In the genomic region with DNA sequence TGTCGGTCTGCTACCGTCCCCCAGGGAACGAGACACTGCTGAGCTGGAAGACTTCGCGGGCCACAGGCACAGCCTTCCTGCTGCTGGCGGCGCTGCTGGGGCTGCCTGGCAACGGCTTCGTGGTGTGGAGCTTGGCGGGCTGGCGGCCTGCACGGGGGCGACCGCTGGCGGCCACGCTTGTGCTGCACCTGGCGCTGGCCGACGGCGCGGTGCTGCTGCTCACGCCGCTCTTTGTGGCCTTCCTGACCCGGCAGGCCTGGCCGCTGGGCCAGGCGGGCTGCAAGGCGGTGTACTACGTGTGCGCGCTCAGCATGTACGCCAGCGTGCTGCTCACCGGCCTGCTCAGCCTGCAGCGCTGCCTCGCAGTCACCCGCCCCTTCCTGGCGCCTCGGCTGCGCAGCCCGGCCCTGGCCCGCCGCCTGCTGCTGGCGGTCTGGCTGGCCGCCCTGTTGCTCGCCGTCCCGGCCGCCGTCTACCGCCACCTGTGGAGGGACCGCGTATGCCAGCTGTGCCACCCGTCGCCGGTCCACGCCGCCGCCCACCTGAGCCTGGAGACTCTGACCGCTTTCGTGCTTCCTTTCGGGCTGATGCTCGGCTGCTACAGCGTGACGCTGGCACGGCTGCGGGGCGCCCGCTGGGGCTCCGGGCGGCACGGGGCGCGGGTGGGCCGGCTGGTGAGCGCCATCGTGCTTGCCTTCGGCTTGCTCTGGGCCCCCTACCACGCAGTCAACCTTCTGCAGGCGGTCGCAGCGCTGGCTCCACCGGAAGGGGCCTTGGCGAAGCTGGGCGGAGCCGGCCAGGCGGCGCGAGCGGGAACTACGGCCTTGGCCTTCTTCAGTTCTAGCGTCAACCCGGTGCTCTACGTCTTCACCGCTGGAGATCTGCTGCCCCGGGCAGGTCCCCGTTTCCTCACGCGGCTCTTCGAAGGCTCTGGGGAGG, we compare ENCODE assay signal across 9 cellular contexts. TPM values are rescaled to one million over a fixed set of nuclear protein-coding genes. Genes with fewer than 3 reads are reported as not detected.
DNase-seq lines count a peak whose midpoint lies in the region; ATAC-seq and TF ChIP-seq lines count a peak whose summit lies in the region.
"Had no signal": no experiment of that assay in that cellular context is flagged by ENCODE, and none has a peak within 500 bp of the region (broad histone marks: within the 10 kb centered on the region; RNA-seq: fewer than 3 reads in every experiment).

A gene with protein sequence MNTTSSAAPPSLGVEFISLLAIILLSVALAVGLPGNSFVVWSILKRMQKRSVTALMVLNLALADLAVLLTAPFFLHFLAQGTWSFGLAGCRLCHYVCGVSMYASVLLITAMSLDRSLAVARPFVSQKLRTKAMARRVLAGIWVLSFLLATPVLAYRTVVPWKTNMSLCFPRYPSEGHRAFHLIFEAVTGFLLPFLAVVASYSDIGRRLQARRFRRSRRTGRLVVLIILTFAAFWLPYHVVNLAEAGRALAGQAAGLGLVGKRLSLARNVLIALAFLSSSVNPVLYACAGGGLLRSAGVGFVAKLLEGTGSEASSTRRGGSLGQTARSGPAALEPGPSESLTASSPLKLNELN (plus strand): TSS at position 837 of the 939 bp plus-strand sequence. CDS start 4,150 bp downstream, outside the sequence.

- no peaks in the 10 kb centered on the region for H3K9me2 ChIP-seq in SK-N-SH

- H3K79me2 ChIP-seq in SK-N-SH (ENCODE audit: insufficient read depth) (no peaks in the 10 kb centered on the region), smooth muscle cell (ENCODE audit: low read depth) (no peaks in the 10 kb centered on the region)

- H4K20me1 ChIP-seq in SK-N-SH (ENCODE audit: insufficient read depth) (no peaks in the 10 kb centered on the region), smooth muscle cell (ENCODE audit: low read depth) (no peaks in the 10 kb centered on the region)

- H3K27me3 ChIP-seq in SK-N-SH (ENCODE audit: insufficient read depth), result no peaks in the 10 kb centered on the region
- H3K27me3 ChIP-seq in RWPE2 (ENCODE audit: insufficient read depth, poor library complexity, severe bottlenecking), result no peaks in the 10 kb centered on the region
- H3K27me3 ChIP-seq in adipocyte (replicated peaks; ENCODE audit: control insufficient read depth, insufficient read depth, low read length), result peaks cover 5% of the 10 kb centered on the region
- H3K27me3 ChIP-seq in right atrium auricular region, result no peaks in the 10 kb centered on the region
- peaks cover 0 to 14% (median 10%) of the 10 kb centered on the region in 3 donors for H3K27me3 ChIP-seq in skeletal muscle tissue (ENCODE audit: control insufficient read depth in 3 of 3, insufficient read depth in 3 of 3, low read length in 3 of 3)
- no peaks in the 10 kb centered on the region for H3K27me3 ChIP-seq in smooth muscle cell (ENCODE audit: low read depth)

- WGBS in SK-N-SH (ENCODE audit: low lambda C conversion rate), result over 99% methylated on average over 37 of the region's 99 CpGs
- WGBS in smooth muscle cell (ENCODE audit: low lambda C conversion rate), result 98% methylated on average over 78 of the region's 99 CpGs

- ATAC-seq in SK-N-SH treated with all-trans-retinoic acid at 6 μM for 48 hours (no peak), HG03060 (IDR thresholded peaks at IDR 0.05; ENCODE audit: low read depth, unreplicated experiment) (peak; percentile 46), RWPE2 (ENCODE audit: low read depth) (peak; percentile 35)

- no peak for TF ChIP-seq EP300 in SK-N-SH (IDR thresholded peaks at IDR 0.05; ENCODE audit: borderline replicate concordance in 1 of 2, low read depth in 1 of 2, low read length in 1 of 2)

- H3K9me3 ChIP-seq in SK-N-SH (no peaks in the 10 kb centered on the region), RWPE2 (ENCODE audit: severe bottlenecking) (no peaks in the 10 kb centered on the region), adipocyte (ENCODE audit: control insufficient read depth, low read length) (no peaks in the 10 kb centered on the region), right atrium auricular region (no peaks in the 10 kb centered on the region), skeletal muscle tissue (ENCODE audit: control insufficient read depth in 3 of 3, low read length in 3 of 3) (peaks cover 0 to 2% (median 0%) of the 10 kb centered on the region in 3 donors), smooth muscle cell (replicated peaks; ENCODE audit: low read depth) (no peaks in the 10 kb centered on the region)

- peaks cover 4% of the 10 kb centered on the region for H3F3A ChIP-seq in SK-N-SH (replicated peaks; ENCODE audit: insufficient read depth)
- no peaks in the 10 kb centered on the region for H3F3A ChIP-seq in smooth muscle cell (ENCODE audit: low read depth)

- H3K9ac ChIP-seq in SK-N-SH (no peak within 1 kb of the TSS), adipocyte (ENCODE audit: low read length) (peak within 1 kb of the TSS; percentile 61), skeletal muscle tissue (ENCODE audit: low read depth in 1 of 3, low read length in 3 of 3) (peak within 1 kb of the TSS; percentile 59 to 80 (median 68)), smooth muscle cell (ENCODE audit: low read depth) (no peak within 1 kb of the TSS)

- H3K4me3 ChIP-seq in SK-N-SH (ENCODE audit: low read depth in 2 of 2, low read length in 1 of 2) (no peak within 1 kb of the TSS), RWPE2 (ENCODE audit: severe bottlenecking) (no peak within 1 kb of the TSS), adipocyte (ENCODE audit: low read length) (peak within 1 kb of the TSS; percentile 68), right atrium auricular region (peak within 1 kb of the TSS; percentile 37 to 64), skeletal muscle tissue (ENCODE audit: low read length in 3 of 3) (peak within 1 kb of the TSS; percentile 71 to 77 (median 73)), smooth muscle cell (no peak within 1 kb of the TSS)

- TF ChIP-seq CTCF in SK-N-SH (IDR thresholded peaks at IDR 0.05) (no peak), RWPE2 (IDR thresholded peaks at IDR 0.05; ENCODE audit: poor library complexity, severe bottlenecking) (peak; percentile 34), right atrium auricular region (IDR thresholded peaks at IDR 0.05) (peak; percentile 23 to 68), smooth muscle cell (IDR thresholded peaks at IDR 0.05; ENCODE audit: borderline replicate concordance, insufficient read depth, poor library complexity, severe bottlenecking) (no peak)

- no peak within 1 kb of the TSS for H3K27ac ChIP-seq in SK-N-SH (ENCODE audit: low read depth in 2 of 2, low read length in 1 of 2)
- H3K27ac ChIP-seq in RWPE2 (ENCODE audit: poor library complexity, severe bottlenecking), result peak within 1 kb of the TSS; percentile 76
- H3K27ac ChIP-seq in right atrium auricular region, result peak within 1 kb of the TSS; percentile 75 to 86
- H3K27ac ChIP-seq in skeletal muscle tissue (ENCODE audit: low read depth, low read length), result peak within 1 kb of the TSS; percentile 69
- no peak within 1 kb of the TSS for H3K27ac ChIP-seq in smooth muscle cell (ENCODE audit: low read depth)

- peaks cover 6 to 37% of the 10 kb centered on the region in 2 experiments for H3K36me3 ChIP-seq in SK-N-SH (replicated peaks in 1 of 2; ENCODE audit: control insufficient read depth in 1 of 2, insufficient read depth in 2 of 2, low read length in 1 of 2)
- H3K36me3 ChIP-seq in RWPE2 (ENCODE audit: low read depth), result peaks cover 11% of the 10 kb centered on the region
- H3K36me3 ChIP-seq in adipocyte (ENCODE audit: control insufficient read depth, insufficient read depth, low read length, severe bottlenecking), result peaks cover 12% of the 10 kb centered on the region
- peaks cover 14% of the 10 kb centered on the region for H3K36me3 ChIP-seq in right atrium auricular region
- H3K36me3 ChIP-seq in skeletal muscle tissue (ENCODE audit: control insufficient read depth in 3 of 3, insufficient read depth in 3 of 3, low read length in 3 of 3), result peaks cover 12 to 18% (median 16%) of the 10 kb centered on the region in 3 donors
- H3K36me3 ChIP-seq in smooth muscle cell (ENCODE audit: low read depth), result no peaks in the 10 kb centered on the region

- no peak for TF ChIP-seq RAD21 in SK-N-SH (IDR thresholded peaks at IDR 0.05; ENCODE audit: low read length)

- H3K4me2 ChIP-seq in SK-N-SH, result no peak within 1 kb of the TSS
- no peak within 1 kb of the TSS for H3K4me2 ChIP-seq in smooth muscle cell

- no peak for DNase-seq in SK-N-SH
- DNase-seq in RWPE2 (ENCODE audit: low spot score), result no peak
- DNase-seq in adipocyte (ENCODE audit: low read depth), result peak; percentile 55
- no peak for DNase-seq in right atrium auricular region (ENCODE audit: low spot score)
- no peak for DNase-seq in smooth muscle cell (lab: John Stamatoyannopoulos, UW; ENCODE audit: unreplicated experiment)
- DNase-seq: DND-41 had no signal

- no peak within 1 kb of the TSS for H2AFZ ChIP-seq in SK-N-SH (ENCODE audit: low read depth)
- no peak within 1 kb of the TSS for H2AFZ ChIP-seq in smooth muscle cell (ENCODE audit: low read depth)

- CTCF ChIA-PET in SK-N-SH (lab: Yijun Ruan, JAX), result interaction anchor here (1.2 to 6.7 kb wide), 7 partner anchors 12 to 126 kb away, joined by 4 to 115 read pairs (median 9); a partner anchor contains a TSS

- H3K4me1 ChIP-seq in SK-N-SH (ENCODE audit: control insufficient read depth in 1 of 2, insufficient read depth in 2 of 2, low read depth in 1 of 2, low read length in 1 of 2) (peaks cover 0 to 2% of the 10 kb centered on the region in 2 experiments; a peak in 1 of 4 replicates), RWPE2 (ENCODE audit: insufficient read depth, poor library complexity, severe bottlenecking) (peaks cover 25% of the 10 kb centered on the region), adipocyte (ENCODE audit: control insufficient read depth, insufficient read depth, low read length) (peaks cover 22% of the 10 kb centered on the region), right atrium auricular region (peaks cover 0 to 64% of the 10 kb centered on the region in 2 donors), skeletal muscle tissue (ENCODE audit: control insufficient read depth in 3 of 3, insufficient read depth in 3 of 3, low read length in 3 of 3) (peaks cover 38 to 69% (median 46%) of the 10 kb centered on the region in 3 donors), smooth muscle cell (ENCODE audit: low read depth) (no peaks in the 10 kb centered on the region)

- POLR2A ChIA-PET in SK-N-SH (lab: Yijun Ruan, JAX), result no interaction called here

TF ChIP-seq in SK-N-SH, 30 proteins besides CTCF, POLR2A, EP300 and RAD21 (continues in another document):
- TF ChIP-seq JUND (IDR thresholded peaks at IDR 0.05), result no peak

TF ChIP-seq in SK-N-SH treated with all-trans-retinoic acid at 6 μM for 48 hours, 23 proteins besides CTCF, POLR2A, EP300 and RAD21 (continues in another document):
- TF ChIP-seq ZNF70 (CRISPR knock-in tag; IDR thresholded peaks at IDR 0.05) (no peak), ZNF565 (CRISPR knock-in tag; conservative IDR thresholded peaks at IDR 0.05; ENCODE audit: low read depth) (no peak), PPARA (CRISPR knock-in tag; IDR thresholded peaks at IDR 0.05; ENCODE audit: borderline replicate concordance) (no peak), BACH2 (CRISPR knock-in tag; IDR thresholded peaks at IDR 0.05; ENCODE audit: borderline replicate concordance) (no peak), GLIS3 (CRISPR knock-in tag; IDR thresholded peaks at IDR 0.05) (no peak)

RNA-seq across cellular contexts. Expression of the gene that starts here (rescaled TPM):
- polyA plus RNA-seq in SK-N-SH (2012; rRNA removed) (11.9 and 14.0 TPM in 2 replicates), smooth muscle cell (1.6 and 3.2 TPM in 2 replicates)
- 0.72 and 1.2 TPM in 2 replicates for polyA plus RNA-seq in SK-N-SH (2012; cell fraction: cytosol; rRNA removed)
- polyA plus RNA-seq in SK-N-SH (2012; cell fraction: nucleus; rRNA removed), result 187 and 244 TPM in 2 replicates
- total RNA-seq in right atrium auricular region (1 to 10 TPM; 1.9 to 3.0 TPM), skeletal muscle tissue (2.1 TPM), smooth muscle cell (2.7 and 2.8 TPM in 2 replicates)

Comparison
In these comparisons a context has a peak if more than half of its experiments do, and no peak if none do; other contexts are left out.
1. H3K27ac ChIP-seq: peak in RWPE2 (single experiment), right atrium auricular region (2 of 2) and skeletal muscle tissue (single experiment); none in SK-N-SH (0 of 2) and smooth muscle cell (single experiment).
2. H3K4me3 ChIP-seq: peak in adipocyte (single experiment), right atrium auricular region (2 of 2) and skeletal muscle tissue (3 of 3); none in SK-N-SH (0 of 2), RWPE2 (single experiment) and smooth muscle cell (single experiment).
3. H3K9ac ChIP-seq: peak in adipocyte (single experiment) and skeletal muscle tissue (3 of 3); none in SK-N-SH (single experiment) and smooth muscle cell (single experiment).
4. CTCF ChIP-seq: peak in RWPE2 (single experiment) and right atrium auricular region (2 of 2); none in SK-N-SH (single experiment) and smooth muscle cell (single experiment).